Comparison of ENCODE assay signal across 21 cellular contexts in genomic region chr15:45395956-45396355, GRCh38. TPM values are rescaled to one million over a fixed set of nuclear protein-coding genes. Genes with fewer than 3 reads are reported as not detected.
"Had no signal": no experiment of that assay in that cellular context is flagged by ENCODE, and none has a peak within 500 bp of the region (broad histone marks: within the 10 kb centered on the region; RNA-seq: fewer than 3 reads in every experiment).

No MANE protein-coding gene starts in this region.

- H3K27ac ChIP-seq: spleen, stomach, suprapubic skin, thyroid gland, uterus had no signal

- H3K27me3 ChIP-seq: spleen, suprapubic skin, thyroid gland, uterus had no signal

- H3K4me1 ChIP-seq: thyroid gland, uterus had no signal

- H3K9me3 ChIP-seq: spleen, stomach, suprapubic skin, thyroid gland, uterus had no signal

- ATAC-seq: left lobe of liver; naive thymus-derived CD8-positive, alpha-beta T cell; right cardiac atrium; stimulated activated naive B cell treated with anti-CD40 and anti-IgM and Interleukin-4, amounts not matched to agents 10 μg/mL and 1 μg/mL and 100 μg/mL, for 72 hours had no signal

- H3K36me3 ChIP-seq: spleen, stomach, suprapubic skin, thyroid gland, uterus had no signal

- H3K4me3 ChIP-seq: spleen, stomach, suprapubic skin, thyroid gland, uterus had no signal

- DNase-seq: effector CD4-positive, alpha-beta T cell; endodermal cell; erythroblast; foreskin melanocyte; head of caudate nucleus; hippocampal formation; kidney glomerular epithelial cell; mammary epithelial cell; naive thymus-derived CD8-positive, alpha-beta T cell; right cardiac atrium; spleen; stimulated activated CD4-positive, alpha-beta T cell treated with anti-CD3 and anti-CD28 coated beads, Interleukin-15, amount 100 ng/mL, for 24 hours; stimulated activated CD4-positive, alpha-beta T cell treated with anti-CD3 and anti-CD28 coated beads, Interleukin-1b, Interleukin-23, amount 100 ng/mL, for 48 hours; stimulated activated CD4-positive, alpha-beta T cell treated with anti-CD3 and anti-CD28 coated beads, Interleukin-4, amount 100 ng/mL, for 4 hours; stimulated activated naive B cell treated with anti-CD40 and anti-IgM and Interleukin-4, amounts not matched to agents 10 μg/mL and 1 μg/mL and 100 μg/mL, for 72 hours; stomach; thyroid gland; uterus had no signal

RNA-seq across cellular contexts. Expression of gene GATM, which starts 17.6 kb away (rescaled TPM):
- total RNA-seq: osteocyte had no signal
